Comparison of ENCODE assay signal across 9 cellular contexts in genomic region chr10:71213761-71214440, GRCh38. TPM values are rescaled to one million over a fixed set of nuclear protein-coding genes. Genes with fewer than 3 reads are reported as not detected.
A peak's percentile ranks its signal among the peaks of the same experiment; 100 is the strongest.
DNase-seq lines count a peak whose midpoint lies in the region; ATAC-seq, FAIRE-seq and TF ChIP-seq lines count a peak whose summit lies in the region.
"Had no signal": no experiment of that assay in that cellular context is flagged by ENCODE, and none has a peak within 500 bp of the region (broad histone marks: within the 10 kb centered on the region; RNA-seq: fewer than 3 reads in every experiment).

No MANE protein-coding gene starts in this region.

- no peaks in the 10 kb centered on the region for H3K9me3 ChIP-seq in kidney (ENCODE audit: control insufficient read depth in 1 of 2, low read length in 2 of 2)

- TF ChIP-seq CTCF in kidney (IDR thresholded peaks at IDR 0.05; ENCODE audit: borderline replicate concordance, extremely low read depth, insufficient read depth): no peak

- ATAC-seq in GM18870 (IDR thresholded peaks at IDR 0.05; ENCODE audit: unreplicated experiment) (no peak), HG03159 (IDR thresholded peaks at IDR 0.05; ENCODE audit: unreplicated experiment) (no peak)

- H3K4me1 ChIP-seq in kidney (ENCODE audit: control insufficient read depth in 1 of 2, insufficient read depth in 1 of 2, low read depth in 1 of 2, low read length in 2 of 2): peaks cover 16 to 27% of the 10 kb centered on the region in 2 donors

- H3K27ac ChIP-seq in kidney (ENCODE audit: low read depth in 2 of 2, low read length in 2 of 2): no peak overlapping the region

- H3K36me3 ChIP-seq in kidney (ENCODE audit: control insufficient read depth in 1 of 2, insufficient read depth in 2 of 2, low read length in 2 of 2): no peaks in the 10 kb centered on the region

- peak overlapping the region in 1 of 2 donors; percentile 72 for H3K9ac ChIP-seq in kidney (ENCODE audit: low read length in 2 of 2)

- intact Hi-C loops in kidney (cut with DNase I): loop anchor here (10.0 kb wide), 1 partner anchor 289 kb away; no protein-coding TSS in a partner anchor

- FAIRE-seq in kidney (lab: Jason Lieb, UNC): no peak

- H3K4me3 ChIP-seq in kidney (ENCODE audit: low read length in 2 of 2): peak overlapping the region; percentile 68 to 77

- DNase-seq in NCI-H1417 (lab: John Stamatoyannopoulos, UW) (peak in 2 of 3 experiments; percentile 40 to 65), NCI-H1417 treated with DMSO at 0.1 percent for 48 hours (lab: John Stamatoyannopoulos, UW) (no peak), astrocyte of the hippocampus (ENCODE audit: low read depth, low spot score) (peak; percentile 80), kidney (no peak), superior temporal gyrus (ENCODE audit: extremely low spot score) (peak; percentile 52), NCI-H1694 (lab: John Stamatoyannopoulos, UW) (no peak)

RNA-seq across cellular contexts. Expression of gene UNC5B, which starts 1.5 kb away (rescaled TPM):
- total RNA-seq in kidney: 22.6 TPM
- polyA plus RNA-seq in kidney (ENCODE audit: insufficient read depth, low read depth, low replicate concordance): 5.5 TPM
- total RNA-seq: T-helper 1 cell treated with Interleukin-12 subunit alpha and Interleukin-12 subunit beta and Interleukin-4 antibody, amounts not matched to agents 30 ng/mL and 1 ng/mL, for 36 hours had no signal

Comparison
In these comparisons a context has a peak if more than half of its experiments do, and no peak if none do; other contexts are left out.
1. DNase-seq: peak in NCI-H1417 (2 of 3), astrocyte of the hippocampus (single experiment) and superior temporal gyrus (single experiment); none in NCI-H1417 treated with DMSO at 0.1 percent for 48 hours (single experiment), kidney (single experiment) and NCI-H1694 (single experiment).